9 cellular contexts compared by ENCODE assay signal in the genomic region with DNA sequence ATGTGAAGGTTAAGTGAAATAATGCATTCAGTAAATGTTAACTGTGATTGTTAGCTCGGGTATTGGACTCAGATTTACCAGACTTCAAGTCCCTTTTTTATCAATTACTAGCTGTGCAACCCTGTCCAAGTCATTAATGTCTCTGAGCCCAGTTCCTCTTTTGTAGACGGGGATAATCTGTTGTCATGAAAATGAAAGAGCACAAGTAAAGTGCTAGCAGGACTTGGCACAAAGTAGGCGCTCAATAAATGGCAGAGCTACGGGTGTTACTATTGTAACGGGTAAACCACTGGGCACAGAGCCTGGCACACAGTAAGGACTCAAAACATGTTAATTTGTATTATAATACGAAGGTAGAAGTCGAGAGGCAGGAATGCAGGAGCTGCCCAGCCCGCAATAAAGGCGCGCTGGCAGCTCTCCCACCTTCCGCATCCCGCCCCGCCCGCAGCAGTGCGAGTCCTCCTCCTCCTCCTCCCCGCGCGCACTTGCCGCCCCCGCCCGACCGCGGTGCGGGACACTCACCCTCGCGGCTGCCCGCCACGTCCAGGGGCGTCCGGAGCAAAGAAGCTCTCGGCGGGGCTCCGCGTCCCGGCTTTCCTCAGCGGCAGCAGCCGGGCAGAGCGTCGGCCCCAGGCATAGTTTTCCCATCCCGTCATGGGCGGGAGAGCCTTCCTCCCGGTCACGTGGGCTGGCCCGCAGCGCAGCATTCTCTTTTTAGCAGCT. TPM values are rescaled to one million over a fixed set of nuclear protein-coding genes. Genes with fewer than 3 reads are reported as not detected.
A peak's percentile ranks its signal among the peaks of the same experiment; 100 is the strongest.
DNase-seq lines count a peak whose midpoint lies in the region; ATAC-seq and TF ChIP-seq lines count a peak whose summit lies in the region.
"Had no signal": no experiment of that assay in that cellular context is flagged by ENCODE, and none has a peak within 500 bp of the region (broad histone marks: within the 10 kb centered on the region; RNA-seq: fewer than 3 reads in every experiment).

A gene with protein sequence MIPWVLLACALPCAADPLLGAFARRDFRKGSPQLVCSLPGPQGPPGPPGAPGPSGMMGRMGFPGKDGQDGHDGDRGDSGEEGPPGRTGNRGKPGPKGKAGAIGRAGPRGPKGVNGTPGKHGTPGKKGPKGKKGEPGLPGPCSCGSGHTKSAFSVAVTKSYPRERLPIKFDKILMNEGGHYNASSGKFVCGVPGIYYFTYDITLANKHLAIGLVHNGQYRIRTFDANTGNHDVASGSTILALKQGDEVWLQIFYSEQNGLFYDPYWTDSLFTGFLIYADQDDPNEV (minus strand): TSS at position 637 of the 723 bp plus-strand sequence. CDS start 15,615 bp downstream, outside the sequence.

- peaks cover 50% of the 10 kb centered on the region for H3K27me3 Mint-ChIP-seq in activated naive CD4-positive, alpha-beta T cell treated with anti-CD3 and anti-CD28 coated beads, Interleukin-2, amount 50 U/mL, for 24 hours

- H2BK120ac ChIP-seq in IMR-90 (ENCODE audit: low read depth, low read length): peak within 1 kb of the TSS; percentile 48

- intact Hi-C loops in IMR-90 (cut with micrococcal nuclease): no loop called here

- WGBS in IMR-90 (ENCODE audit: extremely low coverage in 2 of 2, insufficient read length in 1 of 2), 2 experiments: 0% methylated on average over 17 of the region's 45 CpGs; no CpG with 5 or more reads in 1 of the 2 experiments

- peak within 1 kb of the TSS; percentile 43; the same call in 1 of the 2 replicates for H3K14ac ChIP-seq in IMR-90 (replicated peaks; ENCODE audit: low read depth, low read length)

- H3K9ac ChIP-seq in IMR-90 (ENCODE audit: low read depth, low read length): peak within 1 kb of the TSS; percentile 53

- H2BK15ac ChIP-seq in IMR-90 (ENCODE audit: low read depth, low read length): peak within 1 kb of the TSS; percentile 53; the same call in 2 of the 3 replicates

- peaks cover 4% of the 10 kb centered on the region; the same call in 1 of the 2 replicates for H3K9me1 ChIP-seq in IMR-90 (ENCODE audit: insufficient read depth, low read length)

- H3K4me3 ChIP-seq in IMR-90 (ENCODE audit: insufficient read depth, low read depth, low read length): peak within 1 kb of the TSS; percentile 60
- H3K4me3 ChIP-seq in neuron (ENCODE audit: low read length): peak within 1 kb of the TSS; percentile 30

- H3K18ac ChIP-seq in IMR-90 (ENCODE audit: low read depth, low read length): no peak within 1 kb of the TSS; the same call in 1 of the 2 replicates

- H3K36me3 ChIP-seq in IMR-90 (ENCODE audit: control insufficient read depth, insufficient read depth, low read length) (no peaks in the 10 kb centered on the region), neuron (ENCODE audit: insufficient read depth, low read length) (no peaks in the 10 kb centered on the region)

- peak within 1 kb of the TSS; percentile 22 to 49; a peak in 1 of 4 replicates for H4K8ac ChIP-seq in IMR-90 (ENCODE audit: low read depth in 2 of 2, low read length in 2 of 2)

- H2BK5ac ChIP-seq in IMR-90 (ENCODE audit: low read depth, low read length, poor library complexity, severe bottlenecking): no peak within 1 kb of the TSS

- peaks cover 13% of the 10 kb centered on the region for H3K4me1 Mint-ChIP-seq in activated naive CD4-positive, alpha-beta T cell treated with anti-CD3 and anti-CD28 coated beads, Interleukin-2, amount 50 U/mL, for 24 hours

- no peaks in the 10 kb centered on the region for H4K20me1 ChIP-seq in IMR-90 (ENCODE audit: insufficient read depth, low read length)

- dilution Hi-C loops in IMR-90 (cut with HindIII; ENCODE audit: low sequenced_read_pairs, unreplicated experiment): loop anchor here (25.0 kb wide), 1 partner anchor 358 kb away; a partner anchor contains a TSS

- no peaks in the 10 kb centered on the region for H3K9me3 Mint-ChIP-seq in activated naive CD4-positive, alpha-beta T cell treated with anti-CD3 and anti-CD28 coated beads, Interleukin-2, amount 50 U/mL, for 24 hours

- H3K27ac ChIP-seq in IMR-90 (ENCODE audit: insufficient read depth, low read length): peak within 1 kb of the TSS; percentile 55; the same call in 1 of the 2 replicates
- H3K27ac ChIP-seq: 22Rv1 had no signal

- H3K27me3 ChIP-seq in IMR-90 (ENCODE audit: control insufficient read depth, insufficient read depth, low read length) (peaks cover 14% of the 10 kb centered on the region), neuron (ENCODE audit: insufficient read depth, low read length) (peaks cover 12% of the 10 kb centered on the region)

- peak within 1 kb of the TSS; percentile 52; the same call in 1 of the 2 replicates for H3K4ac ChIP-seq in IMR-90 (ENCODE audit: low read depth, low read length)

- POLR2A ChIA-PET in IMR-90 (lab: Charles Lee; ENCODE audit: unreplicated experiment): no interaction called here

- no peak within 1 kb of the TSS for H2AK5ac ChIP-seq in IMR-90 (ENCODE audit: low read depth, low read length)

- no peak for TF ChIP-seq RAD21 in IMR-90 (IDR thresholded peaks at IDR 0.05; ENCODE audit: low read length)

- in situ Hi-C loops in IMR-90 (cut with MboI; ENCODE audit: low sequenced_read_pairs): no loop called here

- no peak for TF ChIP-seq POLR2A in IMR-90 (IDR thresholded peaks at IDR 0.05; ENCODE audit: low read depth, low read length)

- H4K91ac ChIP-seq in IMR-90 (ENCODE audit: insufficient read depth, low read depth, low read length): 0 out of 2 replicates have a peak within 1 kb of the TSS, but pooled peaks have one; percentile 14

- H3K4me3 Mint-ChIP-seq in activated naive CD4-positive, alpha-beta T cell treated with anti-CD3 and anti-CD28 coated beads, Interleukin-2, amount 50 U/mL, for 24 hours: peak within 1 kb of the TSS; percentile 51

- peak within 1 kb of the TSS; percentile 48 for H2AK9ac ChIP-seq in IMR-90 (replicated peaks; ENCODE audit: low read depth, low read length, poor library complexity)

- no peaks in the 10 kb centered on the region for H3K79me1 ChIP-seq in IMR-90 (ENCODE audit: low read depth in 1 of 2, low read length in 2 of 2)

- CTCF ChIA-PET in IMR-90 (lab: Yijun Ruan, JAX): interaction anchor here (0.6 to 1.5 kb wide), 2 partner anchors 21 to 26 kb away, joined by 3 to 5 read pairs; no protein-coding TSS in a partner anchor

- peak within 1 kb of the TSS; percentile 75 for H3K23ac ChIP-seq in IMR-90 (ENCODE audit: low read depth, low read length)

- H3K9me3 ChIP-seq in IMR-90 (ENCODE audit: control insufficient read depth, insufficient read depth, low read length): no peaks in the 10 kb centered on the region
- H3K9me3 ChIP-seq in neuron (ENCODE audit: low read length): no peaks in the 10 kb centered on the region

- peak within 1 kb of the TSS; percentile 81 for H3K4me2 ChIP-seq in IMR-90 (ENCODE audit: low read depth, low read length)

- no peak within 1 kb of the TSS for H4K5ac ChIP-seq in IMR-90 (ENCODE audit: low read depth, low read length)

- DNase-seq in DMS 273 (lab: John Stamatoyannopoulos, UW; ENCODE audit: unreplicated experiment): peak; percentile 77
- DNase-seq in DMS 273 treated with DMSO at 0.1 percent for 48 hours (lab: John Stamatoyannopoulos, UW): no peak
- peak; percentile 72 for DNase-seq in IMR-90
- peak; percentile 33 for DNase-seq in globus pallidus (ENCODE audit: low spot score)
- no peak for DNase-seq in activated gamma-delta T cell treated with Interleukin-2 at 50 U/mL for 16 hours

- H3K36me3 Mint-ChIP-seq in activated naive CD4-positive, alpha-beta T cell treated with anti-CD3 and anti-CD28 coated beads, Interleukin-2, amount 50 U/mL, for 24 hours: no peaks in the 10 kb centered on the region

- no peak for TF ChIP-seq CTCF in IMR-90 (conservative IDR thresholded peaks at IDR 0.05; ENCODE audit: low read depth, low read length)

- peak within 1 kb of the TSS; percentile 90 for H2AFZ ChIP-seq in IMR-90 (replicated peaks; ENCODE audit: low read length, poor library complexity)
- H2AFZ ChIP-seq in neuron (ENCODE audit: low read depth, low read length): peak within 1 kb of the TSS; percentile 54

- H3K56ac ChIP-seq in IMR-90 (ENCODE audit: extremely low read depth, insufficient read depth, low read length): 0 out of 2 replicates have a peak within 1 kb of the TSS, but pooled peaks have one; percentile 5

- no peak within 1 kb of the TSS for H3K27ac Mint-ChIP-seq in activated naive CD4-positive, alpha-beta T cell treated with anti-CD3 and anti-CD28 coated beads, Interleukin-2, amount 50 U/mL, for 24 hours

- H2BK20ac ChIP-seq in IMR-90 (ENCODE audit: low read depth, low read length): no peak within 1 kb of the TSS

- ATAC-seq in IMR-90 (ENCODE audit: low read depth) (peak; percentile 94), GM21526 (IDR thresholded peaks at IDR 0.05; ENCODE audit: low FRiP score, unreplicated experiment) (no peak)

- no TSS peak for BruUV-seq in IMR-90 (replicated peaks; lab: Mats Ljungman, UMichigan)

- 0 out of 2 replicates have a peak, but pooled peaks cover 2% of the 10 kb centered on the region for H3K4me1 ChIP-seq in IMR-90 (ENCODE audit: control insufficient read depth, insufficient read depth, low read length)
- peaks cover 7% of the 10 kb centered on the region for H3K4me1 ChIP-seq in neuron (ENCODE audit: insufficient read depth, low read length)

TF ChIP-seq in IMR-90, 13 proteins besides CTCF, POLR2A, EP300 and RAD21:
- TF ChIP-seq MXI1 (IDR thresholded peaks at IDR 0.05; ENCODE audit: borderline replicate concordance, low read depth, low read length): no peak
- no peak for TF ChIP-seq RCOR1 (IDR thresholded peaks at IDR 0.05; ENCODE audit: insufficient replicate concordance, low read length)
- TF ChIP-seq CHD1 (IDR thresholded peaks at IDR 0.05; ENCODE audit: low read depth, low read length): no peak
- no peak for TF ChIP-seq CEBPB (IDR thresholded peaks at IDR 0.05; ENCODE audit: low read depth, low read length)
- TF ChIP-seq FOS (IDR thresholded peaks at IDR 0.05; ENCODE audit: low read depth, low read length): no peak
- TF ChIP-seq BHLHE40 (IDR thresholded peaks at IDR 0.05; ENCODE audit: low read depth, low read length): peak; percentile 58; the same call in 1 of the 2 replicates
- TF ChIP-seq, protein P1, sequence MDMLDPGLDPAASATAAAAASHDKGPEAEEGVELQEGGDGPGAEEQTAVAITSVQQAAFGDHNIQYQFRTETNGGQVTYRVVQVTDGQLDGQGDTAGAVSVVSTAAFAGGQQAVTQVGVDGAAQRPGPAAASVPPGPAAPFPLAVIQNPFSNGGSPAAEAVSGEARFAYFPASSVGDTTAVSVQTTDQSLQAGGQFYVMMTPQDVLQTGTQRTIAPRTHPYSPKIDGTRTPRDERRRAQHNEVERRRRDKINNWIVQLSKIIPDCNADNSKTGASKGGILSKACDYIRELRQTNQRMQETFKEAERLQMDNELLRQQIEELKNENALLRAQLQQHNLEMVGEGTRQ (IDR thresholded peaks at IDR 0.05; ENCODE audit: low read depth, low read length): peak; percentile 95
- no peak; the same call in 1 of the 2 replicates for TF ChIP-seq MAZ (IDR thresholded peaks at IDR 0.05; ENCODE audit: borderline replicate concordance, low read depth, low read length)

RNA-seq across cellular contexts. Expression of the gene that starts here (rescaled TPM):
- total RNA-seq in IMR-90 (2012; rRNA removed): 0.72 and 0.83 TPM in 2 replicates
- polyA plus RNA-seq in IMR-90 (2012; rRNA removed): 1.2 and 1.4 TPM in 2 replicates
- 0.52 and 1.4 TPM in 2 replicates for polyA plus RNA-seq in IMR-90 (2012; cell fraction: cytosol; rRNA removed)
- polyA plus RNA-seq in IMR-90 (2012; cell fraction: nucleus; rRNA removed; ENCODE audit: low replicate concordance): 0.56 and 0.88 TPM in 2 replicates

Comparison
In these comparisons a context has a peak if more than half of its experiments do, and no peak if none do; other contexts are left out.
1. DNase-seq: peak in DMS 273 (single experiment), IMR-90 (single experiment) and globus pallidus (single experiment); none in DMS 273 treated with DMSO at 0.1 percent for 48 hours (single experiment) and activated gamma-delta T cell treated with Interleukin-2 at 50 U/mL for 16 hours (single experiment).